ENCODE assay signal across 25 cellular contexts in genomic region chr17:63682441-63682840, GRCh38.
"Had no signal": no experiment of that assay in that cellular context is flagged by ENCODE, and none has a peak within 500 bp of the region (broad histone marks: within the 10 kb centered on the region; RNA-seq: fewer than 3 reads in every experiment).

No MANE protein-coding gene starts in this region.

- H3K4me2 ChIP-seq: smooth muscle cell had no signal

- H3K9me3 Mint-ChIP-seq: activated naive CD4-positive, alpha-beta T cell treated with anti-CD3 and anti-CD28 coated beads, Interleukin-2, amount 50 U/mL, for 72 hours; activated T-cell treated with anti-CD3 and anti-CD28 coated beads, Interleukin-2, amount 50 U/mL, for 4 hours; naive thymus-derived CD4-positive, alpha-beta T cell; T-helper 2 cell treated with Interferon-gamma antibody and Interleukin-4, amounts not matched to agents 5 μg/mL and 100 μg/mL, for 36 hours had no signal

- H3K4me1 Mint-ChIP-seq: activated CD8-positive, alpha-beta memory T cell treated with anti-CD3 and anti-CD28 coated beads, Interleukin-2, amount 10 ng/mL, durations not matched to agents 7 days and 5 days had no signal

- H3K4me1 ChIP-seq: body of pancreas, psoas muscle, testis had no signal

- H3K9me3 ChIP-seq: body of pancreas, esophagus squamous epithelium, left lung, mucosa of descending colon, psoas muscle, right lobe of liver, stomach, testis had no signal

- H3K27ac Mint-ChIP-seq: activated CD8-positive, alpha-beta memory T cell treated with anti-CD3 and anti-CD28 coated beads, Interleukin-2, amount 10 ng/mL, durations not matched to agents 7 days and 5 days; T-helper 2 cell treated with Interferon-gamma antibody and Interleukin-4, amounts not matched to agents 5 μg/mL and 100 μg/mL, for 36 hours had no signal

- H3K4me3 ChIP-seq: body of pancreas, coronary artery, esophagus squamous epithelium, left lung, mucosa of descending colon, psoas muscle, right lobe of liver, smooth muscle cell, stomach, testis had no signal

- H3K27me3 Mint-ChIP-seq: activated CD8-positive, alpha-beta memory T cell treated with anti-CD3 and anti-CD28 coated beads, Interleukin-2, amount 10 ng/mL, durations not matched to agents 7 days and 5 days; naive thymus-derived CD4-positive, alpha-beta T cell had no signal

- H3K27me3 ChIP-seq: body of pancreas, esophagus squamous epithelium, left lung, right lobe of liver, stomach, testis had no signal

- DNase-seq: activated CD4-positive, alpha-beta T cell treated with anti-CD3 and anti-CD28 coated beads for 1 hour; activated CD4-positive, alpha-beta T cell treated with anti-CD3 and anti-CD28 coated beads, Interleukin-2, amount 50 U/mL, for 4 hours; activated CD8-positive, alpha-beta memory T cell treated with anti-CD3 and anti-CD28 coated beads, Interleukin-2, amount 10 ng/mL, durations not matched to agents 7 days and 5 days; activated effector memory CD4-positive, alpha-beta T cell treated with Interleukin-2 at 50 U/mL for 16 hours; activated T-cell treated with anti-CD3 and anti-CD28 coated beads, Interleukin-2, amount 50 U/mL, for 4 hours; amygdala; body of pancreas; central memory CD4-positive, alpha-beta T cell; esophagus squamous epithelium; hypothalamus; kidney; left lung; mammary epithelial cell; mucosa of descending colon; naive thymus-derived CD4-positive, alpha-beta T cell; occipital lobe; psoas muscle; right lobe of liver; stomach; SW 1271; testis had no signal

- H3K4me3 Mint-ChIP-seq: activated CD8-positive, alpha-beta memory T cell treated with anti-CD3 and anti-CD28 coated beads, Interleukin-2, amount 10 ng/mL, durations not matched to agents 7 days and 5 days; activated T-cell treated with anti-CD3 and anti-CD28 coated beads, Interleukin-2, amount 50 U/mL, for 4 hours; naive thymus-derived CD4-positive, alpha-beta T cell; T-helper 2 cell treated with Interferon-gamma antibody and Interleukin-4, amounts not matched to agents 5 μg/mL and 100 μg/mL, for 36 hours had no signal

- ATAC-seq: activated CD8-positive, alpha-beta memory T cell treated with anti-CD3 and anti-CD28 coated beads, Interleukin-2, amount 10 ng/mL, durations not matched to agents 7 days and 5 days; activated naive CD4-positive, alpha-beta T cell treated with anti-CD3 and anti-CD28 coated beads, Interleukin-2, amount 50 U/mL, for 72 hours; activated T-cell treated with anti-CD3 and anti-CD28 coated beads, Interleukin-2, amount 50 U/mL, for 4 hours; body of pancreas; mucosa of descending colon; naive thymus-derived CD4-positive, alpha-beta T cell; psoas muscle had no signal

- H3K27ac ChIP-seq: body of pancreas, coronary artery, psoas muscle, right lobe of liver, testis had no signal
